In genomic region chr4:127622923-127623754, GRCh38 we compare ENCODE assay signal across 1 cellular context.
TF ChIP-seq lines count a peak whose summit lies in the region.

No MANE protein-coding gene starts in this region.

TF ChIP-seq in H1, 55 proteins besides CTCF, POLR2A, EP300 and RAD21 (continued from another document):
- TF ChIP-seq RFX5 (IDR thresholded peaks at IDR 0.05; ENCODE audit: borderline replicate concordance, low read depth, low read length) (no peak), ZNF274 (IDR thresholded peaks at IDR 0.05; ENCODE audit: borderline replicate concordance, extremely low read depth, low read length) (no peak), TEAD4 (IDR thresholded peaks at IDR 0.05; ENCODE audit: low read depth, low read length) (no peak), CBX8 (IDR thresholded peaks at IDR 0.05; ENCODE audit: borderline replicate concordance, low read depth, low read length) (no peak), SIX5 (IDR thresholded peaks at IDR 0.05; ENCODE audit: low read depth, low read length) (no peak), BRCA1 (IDR thresholded peaks at IDR 0.05; ENCODE audit: low read depth, low read length) (no peak), SRF (IDR thresholded peaks at IDR 0.05; ENCODE audit: low read depth, low read length) (no peak), TAF1 (IDR thresholded peaks at IDR 0.05; ENCODE audit: low read depth, low read length) (peak; percentile 56; the same call in 1 of the 2 replicates), SAP30 (IDR thresholded peaks at IDR 0.05; ENCODE audit: insufficient read depth, insufficient replicate concordance, low read length) (no peak), NRF1 (IDR thresholded peaks at IDR 0.05; ENCODE audit: low read depth, low read length) (no peak), TBP (IDR thresholded peaks at IDR 0.05; ENCODE audit: low read depth, low read length) (peak; percentile 64; the same call in 1 of the 2 replicates), CHD1 (IDR thresholded peaks at IDR 0.05; ENCODE audit: low read depth, low read length) (no peak), SUZ12 (IDR thresholded peaks at IDR 0.05; ENCODE audit: low read length) (peak; percentile 58; the same call in 1 of the 2 replicates), MAFK (IDR thresholded peaks at IDR 0.05; ENCODE audit: low read depth, low read length) (no peak), POU5F1 (IDR thresholded peaks at IDR 0.05; ENCODE audit: low read depth, low read length) (no peak), EGR1 (IDR thresholded peaks at IDR 0.05; ENCODE audit: borderline replicate concordance, low read depth, low read length) (no peak), TAF7 (optimal IDR thresholded peaks at IDR 0.05; ENCODE audit: borderline replicate concordance, low read depth, low read length) (no peak), NANOG (IDR thresholded peaks at IDR 0.05; ENCODE audit: insufficient read depth, low read depth, low read length, poor library complexity, severe bottlenecking) (no peak), JUND (IDR thresholded peaks at IDR 0.05; ENCODE audit: low read length) (no peak), SP2 (IDR thresholded peaks at IDR 0.05; ENCODE audit: low read length) (no peak), CREB1 (IDR thresholded peaks at IDR 0.05) (0 out of 2 replicates have a peak, but pooled peaks have one; percentile 10), SP1 (IDR thresholded peaks at IDR 0.05; ENCODE audit: low read depth, low read length) (no peak), RXRA (IDR thresholded peaks at IDR 0.05; ENCODE audit: insufficient read depth, low read depth, low read length) (no peak), E2F6 (IDR thresholded peaks at IDR 0.05) (peak; percentile 77), CBX5 (IDR thresholded peaks at IDR 0.05; ENCODE audit: low read depth, low read length) (no peak), BACH1 (IDR thresholded peaks at IDR 0.05; ENCODE audit: low read length) (0 out of 2 replicates have a peak, but pooled peaks have one; percentile 21), HDAC2 (IDR thresholded peaks at IDR 0.05; ENCODE audit: borderline replicate concordance in 1 of 2, low read depth in 2 of 2, low read length in 2 of 2) (0 out of 4 replicates have a peak, but pooled peaks of 1 of the 2 experiments have one; percentile 21), YY1 (IDR thresholded peaks at IDR 0.05; ENCODE audit: low read depth, low read length) (0 out of 2 replicates have a peak, but pooled peaks have one; percentile 5), RNF2 (IDR thresholded peaks at IDR 0.05; ENCODE audit: borderline replicate concordance, low read depth, low read length, missing control alignments, poor library complexity, severe bottlenecking) (peak; percentile 26), KDM1A (IDR thresholded peaks at IDR 0.05; ENCODE audit: borderline replicate concordance, low read length) (no peak; the same call in 1 of the 2 replicates), EZH2 (IDR thresholded peaks at IDR 0.05; ENCODE audit: low read depth, low read length, severe bottlenecking) (no peak), RBBP5 (IDR thresholded peaks at IDR 0.05; ENCODE audit: borderline replicate concordance, low read depth, low read length) (no peak; the same call in 1 of the 2 replicates), PHF8 (conservative IDR thresholded peaks at IDR 0.05; ENCODE audit: low read depth, low read length) (0 out of 2 replicates have a peak, but pooled peaks have one; percentile 19), BCL11A (IDR thresholded peaks at IDR 0.05; ENCODE audit: low read depth in 2 of 2, low read length in 2 of 2) (no peak), FOSL1 (IDR thresholded peaks at IDR 0.05; ENCODE audit: insufficient read depth, low read depth, low read length) (no peak), JUN (IDR thresholded peaks at IDR 0.05; ENCODE audit: low read depth, low read length) (no peak), KDM4A (IDR thresholded peaks at IDR 0.05; ENCODE audit: low read depth, low read length, severe bottlenecking) (peak; percentile 98)
- TF ChIP-seq, protein P1, sequence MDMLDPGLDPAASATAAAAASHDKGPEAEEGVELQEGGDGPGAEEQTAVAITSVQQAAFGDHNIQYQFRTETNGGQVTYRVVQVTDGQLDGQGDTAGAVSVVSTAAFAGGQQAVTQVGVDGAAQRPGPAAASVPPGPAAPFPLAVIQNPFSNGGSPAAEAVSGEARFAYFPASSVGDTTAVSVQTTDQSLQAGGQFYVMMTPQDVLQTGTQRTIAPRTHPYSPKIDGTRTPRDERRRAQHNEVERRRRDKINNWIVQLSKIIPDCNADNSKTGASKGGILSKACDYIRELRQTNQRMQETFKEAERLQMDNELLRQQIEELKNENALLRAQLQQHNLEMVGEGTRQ (IDR thresholded peaks at IDR 0.05; ENCODE audit: low read length) = no peak
- TF ChIP-seq, protein P2, sequence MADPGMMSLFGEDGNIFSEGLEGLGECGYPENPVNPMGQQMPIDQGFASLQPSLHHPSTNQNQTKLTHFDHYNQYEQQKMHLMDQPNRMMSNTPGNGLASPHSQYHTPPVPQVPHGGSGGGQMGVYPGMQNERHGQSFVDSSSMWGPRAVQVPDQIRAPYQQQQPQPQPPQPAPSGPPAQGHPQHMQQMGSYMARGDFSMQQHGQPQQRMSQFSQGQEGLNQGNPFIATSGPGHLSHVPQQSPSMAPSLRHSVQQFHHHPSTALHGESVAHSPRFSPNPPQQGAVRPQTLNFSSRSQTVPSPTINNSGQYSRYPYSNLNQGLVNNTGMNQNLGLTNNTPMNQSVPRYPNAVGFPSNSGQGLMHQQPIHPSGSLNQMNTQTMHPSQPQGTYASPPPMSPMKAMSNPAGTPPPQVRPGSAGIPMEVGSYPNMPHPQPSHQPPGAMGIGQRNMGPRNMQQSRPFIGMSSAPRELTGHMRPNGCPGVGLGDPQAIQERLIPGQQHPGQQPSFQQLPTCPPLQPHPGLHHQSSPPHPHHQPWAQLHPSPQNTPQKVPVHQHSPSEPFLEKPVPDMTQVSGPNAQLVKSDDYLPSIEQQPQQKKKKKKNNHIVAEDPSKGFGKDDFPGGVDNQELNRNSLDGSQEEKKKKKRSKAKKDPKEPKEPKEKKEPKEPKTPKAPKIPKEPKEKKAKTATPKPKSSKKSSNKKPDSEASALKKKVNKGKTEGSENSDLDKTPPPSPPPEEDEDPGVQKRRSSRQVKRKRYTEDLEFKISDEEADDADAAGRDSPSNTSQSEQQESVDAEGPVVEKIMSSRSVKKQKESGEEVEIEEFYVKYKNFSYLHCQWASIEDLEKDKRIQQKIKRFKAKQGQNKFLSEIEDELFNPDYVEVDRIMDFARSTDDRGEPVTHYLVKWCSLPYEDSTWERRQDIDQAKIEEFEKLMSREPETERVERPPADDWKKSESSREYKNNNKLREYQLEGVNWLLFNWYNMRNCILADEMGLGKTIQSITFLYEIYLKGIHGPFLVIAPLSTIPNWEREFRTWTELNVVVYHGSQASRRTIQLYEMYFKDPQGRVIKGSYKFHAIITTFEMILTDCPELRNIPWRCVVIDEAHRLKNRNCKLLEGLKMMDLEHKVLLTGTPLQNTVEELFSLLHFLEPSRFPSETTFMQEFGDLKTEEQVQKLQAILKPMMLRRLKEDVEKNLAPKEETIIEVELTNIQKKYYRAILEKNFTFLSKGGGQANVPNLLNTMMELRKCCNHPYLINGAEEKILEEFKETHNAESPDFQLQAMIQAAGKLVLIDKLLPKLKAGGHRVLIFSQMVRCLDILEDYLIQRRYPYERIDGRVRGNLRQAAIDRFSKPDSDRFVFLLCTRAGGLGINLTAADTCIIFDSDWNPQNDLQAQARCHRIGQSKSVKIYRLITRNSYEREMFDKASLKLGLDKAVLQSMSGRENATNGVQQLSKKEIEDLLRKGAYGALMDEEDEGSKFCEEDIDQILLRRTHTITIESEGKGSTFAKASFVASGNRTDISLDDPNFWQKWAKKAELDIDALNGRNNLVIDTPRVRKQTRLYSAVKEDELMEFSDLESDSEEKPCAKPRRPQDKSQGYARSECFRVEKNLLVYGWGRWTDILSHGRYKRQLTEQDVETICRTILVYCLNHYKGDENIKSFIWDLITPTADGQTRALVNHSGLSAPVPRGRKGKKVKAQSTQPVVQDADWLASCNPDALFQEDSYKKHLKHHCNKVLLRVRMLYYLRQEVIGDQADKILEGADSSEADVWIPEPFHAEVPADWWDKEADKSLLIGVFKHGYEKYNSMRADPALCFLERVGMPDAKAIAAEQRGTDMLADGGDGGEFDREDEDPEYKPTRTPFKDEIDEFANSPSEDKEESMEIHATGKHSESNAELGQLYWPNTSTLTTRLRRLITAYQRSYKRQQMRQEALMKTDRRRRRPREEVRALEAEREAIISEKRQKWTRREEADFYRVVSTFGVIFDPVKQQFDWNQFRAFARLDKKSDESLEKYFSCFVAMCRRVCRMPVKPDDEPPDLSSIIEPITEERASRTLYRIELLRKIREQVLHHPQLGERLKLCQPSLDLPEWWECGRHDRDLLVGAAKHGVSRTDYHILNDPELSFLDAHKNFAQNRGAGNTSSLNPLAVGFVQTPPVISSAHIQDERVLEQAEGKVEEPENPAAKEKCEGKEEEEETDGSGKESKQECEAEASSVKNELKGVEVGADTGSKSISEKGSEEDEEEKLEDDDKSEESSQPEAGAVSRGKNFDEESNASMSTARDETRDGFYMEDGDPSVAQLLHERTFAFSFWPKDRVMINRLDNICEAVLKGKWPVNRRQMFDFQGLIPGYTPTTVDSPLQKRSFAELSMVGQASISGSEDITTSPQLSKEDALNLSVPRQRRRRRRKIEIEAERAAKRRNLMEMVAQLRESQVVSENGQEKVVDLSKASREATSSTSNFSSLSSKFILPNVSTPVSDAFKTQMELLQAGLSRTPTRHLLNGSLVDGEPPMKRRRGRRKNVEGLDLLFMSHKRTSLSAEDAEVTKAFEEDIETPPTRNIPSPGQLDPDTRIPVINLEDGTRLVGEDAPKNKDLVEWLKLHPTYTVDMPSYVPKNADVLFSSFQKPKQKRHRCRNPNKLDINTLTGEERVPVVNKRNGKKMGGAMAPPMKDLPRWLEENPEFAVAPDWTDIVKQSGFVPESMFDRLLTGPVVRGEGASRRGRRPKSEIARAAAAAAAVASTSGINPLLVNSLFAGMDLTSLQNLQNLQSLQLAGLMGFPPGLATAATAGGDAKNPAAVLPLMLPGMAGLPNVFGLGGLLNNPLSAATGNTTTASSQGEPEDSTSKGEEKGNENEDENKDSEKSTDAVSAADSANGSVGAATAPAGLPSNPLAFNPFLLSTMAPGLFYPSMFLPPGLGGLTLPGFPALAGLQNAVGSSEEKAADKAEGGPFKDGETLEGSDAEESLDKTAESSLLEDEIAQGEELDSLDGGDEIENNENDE (IDR thresholded peaks at IDR 0.05; ENCODE audit: insufficient replicate concordance, low read length) = no peak
- TF ChIP-seq, protein P3, sequence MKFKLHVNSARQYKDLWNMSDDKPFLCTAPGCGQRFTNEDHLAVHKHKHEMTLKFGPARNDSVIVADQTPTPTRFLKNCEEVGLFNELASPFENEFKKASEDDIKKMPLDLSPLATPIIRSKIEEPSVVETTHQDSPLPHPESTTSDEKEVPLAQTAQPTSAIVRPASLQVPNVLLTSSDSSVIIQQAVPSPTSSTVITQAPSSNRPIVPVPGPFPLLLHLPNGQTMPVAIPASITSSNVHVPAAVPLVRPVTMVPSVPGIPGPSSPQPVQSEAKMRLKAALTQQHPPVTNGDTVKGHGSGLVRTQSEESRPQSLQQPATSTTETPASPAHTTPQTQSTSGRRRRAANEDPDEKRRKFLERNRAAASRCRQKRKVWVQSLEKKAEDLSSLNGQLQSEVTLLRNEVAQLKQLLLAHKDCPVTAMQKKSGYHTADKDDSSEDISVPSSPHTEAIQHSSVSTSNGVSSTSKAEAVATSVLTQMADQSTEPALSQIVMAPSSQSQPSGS (IDR thresholded peaks at IDR 0.05; ENCODE audit: low read length) = no peak
TF ChIP-seq in H1: peak in this region for 14.
